24 cellular contexts compared by ENCODE assay signal in genomic region chr9:92122792-92123191, GRCh38.
"Had no signal": no experiment of that assay in that cellular context is flagged by ENCODE, and none has a peak within 500 bp of the region (broad histone marks: within the 10 kb centered on the region; RNA-seq: fewer than 3 reads in every experiment).

No MANE protein-coding gene starts in this region.

- H3K27me3 ChIP-seq: breast epithelium had no signal

- H3K36me3 ChIP-seq: breast epithelium had no signal

- H3K4me3 ChIP-seq: breast epithelium had no signal

- DNase-seq: activated B cell treated with CpG ODN at 0.5 μM for 24 hours; activated CD4-positive, alpha-beta T cell treated with anti-CD3 and anti-CD28 coated beads for 1 hour; activated CD4-positive, alpha-beta T cell treated with anti-CD3 and anti-CD28 coated beads, Interleukin-2, amount 10 ng/mL, durations not matched to agents 24 days and 14 days; activated CD4-positive, alpha-beta T cell treated with anti-CD3 and anti-CD28 coated beads, Interleukin-2, amount 50 U/mL, for 48 hours; activated CD8-positive, alpha-beta memory T cell treated with anti-CD3 and anti-CD28 coated beads, Interleukin-2, amount 10 ng/mL, durations not matched to agents 7 days and 5 days; activated effector memory CD4-positive, alpha-beta T cell treated with Interleukin-2 at 50 U/mL for 16 hours; activated naive CD4-positive, alpha-beta T cell; activated T-cell treated with anti-CD3 and anti-CD28 coated beads, Interleukin-2, amount 50 U/mL, for 24 hours; aorta; caudate nucleus; Kasumi-1; KBM-7; NCI-H146; NCI-H1930; NCI-H2171 treated with DMSO at 0.1 percent for 48 hours; NCI-H226; NCI-H510A; NCI-H526 treated with DMSO at 0.1 percent for 48 hours; NCI-H82; OCI-M1; SHP77 had no signal

- H3K27ac ChIP-seq: breast epithelium, RWPE1 had no signal

- H3K9me3 ChIP-seq: breast epithelium had no signal

- ATAC-seq: activated CD8-positive, alpha-beta memory T cell treated with anti-CD3 and anti-CD28 coated beads, Interleukin-2, amount 10 ng/mL, durations not matched to agents 7 days and 5 days; Panc1 had no signal

- H3K4me1 ChIP-seq: breast epithelium had no signal
